In the genomic region with DNA sequence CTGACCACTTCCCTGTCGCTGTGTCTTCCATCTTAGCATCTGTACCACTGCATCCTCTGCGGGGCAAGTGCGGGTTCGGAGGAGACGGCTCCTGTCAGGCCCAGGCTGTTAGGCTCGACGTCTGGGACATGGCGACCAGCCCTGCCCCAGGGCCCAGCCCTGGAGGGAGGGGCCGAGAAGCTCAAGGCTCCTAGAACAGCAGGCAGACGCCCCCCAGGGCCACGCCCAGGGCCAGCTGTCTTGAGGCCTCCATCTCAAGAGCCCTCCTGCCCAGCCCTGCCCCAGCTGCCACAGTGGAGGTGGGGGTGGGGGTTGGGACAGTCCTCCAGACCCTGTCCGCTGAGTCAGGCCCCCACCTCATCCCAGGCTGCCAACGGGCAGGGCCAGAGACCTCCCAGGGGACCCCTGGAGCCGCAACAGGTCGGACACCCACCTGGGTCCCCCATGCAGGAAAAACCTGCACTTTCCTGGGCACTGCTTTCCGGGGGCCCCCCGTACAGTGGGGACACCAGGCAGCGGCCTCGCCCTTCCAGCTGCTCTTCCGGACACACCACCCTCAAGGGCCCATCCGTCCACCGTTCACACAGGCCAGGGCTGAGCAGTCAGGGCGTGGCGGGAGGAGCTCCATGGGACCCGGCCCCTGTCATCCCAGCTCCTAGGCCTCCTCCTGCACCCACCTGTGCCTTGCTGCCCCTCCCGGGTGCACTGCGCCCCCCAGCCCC, we compare ENCODE assay signal across 1 cellular context.
TF ChIP-seq lines count a peak whose summit lies in the region.

No MANE protein-coding gene starts in this region.

TF ChIP-seq in H1, 55 proteins besides CTCF, POLR2A, EP300 and RAD21:
- TF ChIP-seq RXRA (IDR thresholded peaks at IDR 0.05; ENCODE audit: insufficient read depth, low read depth, low read length) (no peak), GABPA (IDR thresholded peaks at IDR 0.05; ENCODE audit: borderline replicate concordance, insufficient read depth, low read length) (no peak), SP4 (IDR thresholded peaks at IDR 0.05; ENCODE audit: low read length) (no peak), RNF2 (IDR thresholded peaks at IDR 0.05; ENCODE audit: borderline replicate concordance, low read depth, low read length, missing control alignments, poor library complexity, severe bottlenecking) (no peak), TEAD4 (IDR thresholded peaks at IDR 0.05; ENCODE audit: low read depth, low read length) (no peak)
